14 cellular contexts compared by ENCODE assay signal in genomic region chr12:120223458-120224303, GRCh38. TPM values are rescaled to one million over a fixed set of nuclear protein-coding genes. Genes with fewer than 3 reads are reported as not detected.
DNase-seq lines count a peak whose midpoint lies in the region; ATAC-seq and TF ChIP-seq lines count a peak whose summit lies in the region.
"Had no signal": no experiment of that assay in that cellular context is flagged by ENCODE, and none has a peak within 500 bp of the region (broad histone marks: within the 10 kb centered on the region; RNA-seq: fewer than 3 reads in every experiment).

No MANE protein-coding gene starts in this region.

- peak overlapping the region; percentile 86 for H3K4me2 ChIP-seq in MM.1S (ENCODE audit: low read depth, low read length)

- ATAC-seq in body of pancreas: no peak
- no peak for ATAC-seq in left lung
- ATAC-seq in stimulated activated effector memory CD8-positive, alpha-beta T cell treated with anti-CD3 and anti-CD28 coated beads, Interleukin-12 subunit alpha, Interleukin-12 subunit beta, amount 100 ng/mL, for 72 hours: no peak
- ATAC-seq: stimulated activated naive CD8-positive, alpha-beta T cell treated with anti-CD3 and anti-CD28 coated beads, Interleukin-15, Interleukin-2, amounts not matched to agents 100 U/mL and 50 U/mL, for 24 hours had no signal

- H4K20me1 ChIP-seq in MM.1S (ENCODE audit: insufficient read depth, low read length): no peaks in the 10 kb centered on the region

- no peak overlapping the region for H3K27ac ChIP-seq in MM.1S (ENCODE audit: low read length)
- H3K27ac ChIP-seq in body of pancreas: peak overlapping the region; percentile 64 to 81 (median 72)
- peak overlapping the region; percentile 76 to 77 for H3K27ac ChIP-seq in left lung

- H3K36me3 ChIP-seq in MM.1S (replicated peaks; ENCODE audit: insufficient read depth, low read length) (no peaks in the 10 kb centered on the region), body of pancreas (replicated peaks in 1 of 2; ENCODE audit: insufficient read depth in 1 of 2, low read depth in 2 of 2) (peaks cover 0 to 14% of the 10 kb centered on the region in 2 donors), left lung (peaks cover 0 to 57% of the 10 kb centered on the region in 2 donors)

- TF ChIP-seq CTCF in MM.1S (IDR thresholded peaks at IDR 0.05; ENCODE audit: low read length): no peak
- TF ChIP-seq CTCF in body of pancreas (IDR thresholded peaks at IDR 0.05): no peak
- TF ChIP-seq CTCF in left lung (IDR thresholded peaks at IDR 0.05): no peak

- H2AFZ ChIP-seq in MM.1S (ENCODE audit: low read length): no peak overlapping the region

- H3K4me1 ChIP-seq in MM.1S (ENCODE audit: low read length): peaks cover 9% of the 10 kb centered on the region
- H3K4me1 ChIP-seq in body of pancreas: peaks cover 37% of the 10 kb centered on the region
- H3K4me1 ChIP-seq in left lung: peaks cover 24 to 52% of the 10 kb centered on the region in 2 donors

- H3K79me2 ChIP-seq in MM.1S (ENCODE audit: low read length): peaks cover 5% of the 10 kb centered on the region; the same call in 1 of the 2 replicates

- no peak overlapping the region; the same call in 1 of the 2 replicates for H3K9ac ChIP-seq in MM.1S (ENCODE audit: low read length)

- H3F3A ChIP-seq in MM.1S (ENCODE audit: insufficient read depth, low read length): peaks cover 7% of the 10 kb centered on the region; the same call in 1 of the 2 replicates

- TF ChIP-seq POLR2A in body of pancreas (IDR thresholded peaks at IDR 0.05): no peak

- intact Hi-C loops in body of pancreas (cut with DNase I) (no loop called here), left lung (cut with DNase I) (no loop called here)

- no peak overlapping the region for H3K4me3 Mint-ChIP-seq in stimulated activated effector memory CD8-positive, alpha-beta T cell treated with anti-CD3 and anti-CD28 coated beads, Interleukin-12 subunit alpha, Interleukin-12 subunit beta, amount 100 ng/mL, for 72 hours

- peak overlapping the region; percentile 88 for H3K27ac Mint-ChIP-seq in stimulated activated effector memory CD8-positive, alpha-beta T cell treated with anti-CD3 and anti-CD28 coated beads, Interleukin-12 subunit alpha, Interleukin-12 subunit beta, amount 100 ng/mL, for 72 hours

- DNase-seq in MM.1S: no peak
- DNase-seq in body of pancreas: no peak
- peak in 1 of 2 donors; percentile 61 for DNase-seq in left lung
- no peak for DNase-seq in stimulated activated effector memory CD8-positive, alpha-beta T cell treated with anti-CD3 and anti-CD28 coated beads, Interleukin-12 subunit alpha, Interleukin-12 subunit beta, amount 100 ng/mL, for 72 hours (ENCODE audit: low spot score in 2 of 2)
- no peak for DNase-seq in GM19240 (ENCODE audit: insufficient read length, low spot score)
- no peak for DNase-seq in NCI-H1694 treated with DMSO at 0.1 percent for 48 hours (lab: John Stamatoyannopoulos, UW)
- no peak for DNase-seq in NCI-H526 (lab: John Stamatoyannopoulos, UW)
- DNase-seq: CD4-positive, CD25-positive, alpha-beta regulatory T cell; cortex of kidney; HCEC 1CT; NK-92 treated with Interleukin-12 subunit alpha and Interleukin-12 subunit beta, amount 100 ng/mL, for 24 hours; SIG-M5; stimulated activated naive CD8-positive, alpha-beta T cell treated with anti-CD3 and anti-CD28 coated beads, Interleukin-15, Interleukin-2, amounts not matched to agents 100 U/mL and 50 U/mL, for 24 hours; T1000 had no signal

- peaks cover 70% of the 10 kb centered on the region for H3K36me3 Mint-ChIP-seq in stimulated activated effector memory CD8-positive, alpha-beta T cell treated with anti-CD3 and anti-CD28 coated beads, Interleukin-12 subunit alpha, Interleukin-12 subunit beta, amount 100 ng/mL, for 72 hours

- H3K9me3 ChIP-seq in MM.1S (replicated peaks; ENCODE audit: insufficient read depth, low read length) (no peaks in the 10 kb centered on the region), body of pancreas (no peaks in the 10 kb centered on the region), left lung (no peaks in the 10 kb centered on the region)

- 67 to 87% methylated on average over 4 to 18 of the region's 19 CpGs for WGBS in body of pancreas, 2 donors

- no peaks in the 10 kb centered on the region for H3K27me3 ChIP-seq in MM.1S (replicated peaks; ENCODE audit: insufficient read depth, low read length)
- H3K27me3 ChIP-seq in body of pancreas: no peaks in the 10 kb centered on the region
- H3K27me3 ChIP-seq in left lung: no peaks in the 10 kb centered on the region

- peak overlapping the region; percentile 57 for H3K4me3 ChIP-seq in MM.1S (ENCODE audit: low read length)
- no peak overlapping the region for H3K4me3 ChIP-seq in body of pancreas
- H3K4me3 ChIP-seq in left lung: peak overlapping the region; percentile 3 to 41

- H3K4me1 Mint-ChIP-seq in stimulated activated effector memory CD8-positive, alpha-beta T cell treated with anti-CD3 and anti-CD28 coated beads, Interleukin-12 subunit alpha, Interleukin-12 subunit beta, amount 100 ng/mL, for 72 hours: peaks cover 43% of the 10 kb centered on the region

- no peaks in the 10 kb centered on the region for H3K9me3 Mint-ChIP-seq in stimulated activated effector memory CD8-positive, alpha-beta T cell treated with anti-CD3 and anti-CD28 coated beads, Interleukin-12 subunit alpha, Interleukin-12 subunit beta, amount 100 ng/mL, for 72 hours
- H3K9me3 Mint-ChIP-seq: CD4-positive, CD25-positive, alpha-beta regulatory T cell had no signal

- no peaks in the 10 kb centered on the region for H3K9me2 ChIP-seq in MM.1S (replicated peaks; ENCODE audit: insufficient read depth, low read length)

RNA-seq across cellular contexts. Expression of gene RPLP0, which starts 22.8 kb away (rescaled TPM):
- 1,000 to 10,000 TPM; 1,243 to 1,902 TPM for total RNA-seq in body of pancreas
- total RNA-seq in left lung: 1,000 to 10,000 TPM; 1,565 to 1,940 TPM

RNA-seq across cellular contexts. Expression of gene GCN1, which starts 29.2 kb away (rescaled TPM):
- 10 to 100 TPM; 39.7 to 83.1 TPM for total RNA-seq in body of pancreas
- total RNA-seq in left lung: 10 to 100 TPM; 69.2 to 89.4 TPM

RNA-seq across cellular contexts. Expression of gene PXN, which starts 41.8 kb away (rescaled TPM):
- total RNA-seq in body of pancreas (10 to 100 TPM; 29.3 to 35.9 TPM), left lung (100 to 1,000 TPM in 1 of 2 donors, 10 to 100 TPM in 1; 90.7 to 111 TPM)

Comparison
In these comparisons a context has a peak if more than half of its experiments do, and no peak if none do; other contexts are left out.
1. H3K4me3 ChIP-seq: peak in MM.1S (single experiment) and left lung (2 of 2); none in body of pancreas (0 of 2).